Comparison of ENCODE assay signal across 1 cellular context in the genomic region with DNA sequence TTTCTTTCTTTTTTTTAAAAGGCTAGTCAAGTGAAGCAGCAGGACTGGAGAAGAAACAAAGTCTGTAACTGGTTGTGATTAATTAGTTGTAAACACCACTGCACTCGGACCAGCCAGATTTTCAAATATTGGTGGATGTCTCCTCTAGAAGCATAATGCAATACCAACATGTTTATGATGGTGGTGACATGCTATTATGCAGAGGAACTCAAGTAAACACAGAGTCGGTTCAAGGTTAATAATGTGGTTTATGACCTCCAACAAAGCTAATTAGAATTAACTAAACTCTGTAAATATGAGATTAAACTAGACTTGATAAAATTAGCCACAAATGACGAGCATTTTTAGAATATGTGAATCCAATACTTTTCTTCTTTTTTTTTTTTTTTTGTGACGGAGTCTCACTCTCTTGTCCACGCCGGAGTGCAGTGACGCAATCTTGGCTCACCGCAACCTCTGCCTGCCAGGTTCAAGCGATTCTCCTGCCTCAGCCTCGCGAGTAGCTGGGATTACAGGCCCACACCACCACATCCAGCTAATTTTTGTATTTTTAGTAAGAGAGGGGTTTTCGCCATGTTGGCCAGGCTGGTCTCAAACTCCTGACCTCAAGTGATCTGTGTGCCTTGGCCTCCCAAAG.
TF ChIP-seq lines count a peak whose summit lies in the region.

No MANE protein-coding gene starts in this region.

TF ChIP-seq in HepG2, 621 proteins besides CTCF, POLR2A, EP300 and RAD21 (continued from another document):
- TF ChIP-seq, protein P1, sequence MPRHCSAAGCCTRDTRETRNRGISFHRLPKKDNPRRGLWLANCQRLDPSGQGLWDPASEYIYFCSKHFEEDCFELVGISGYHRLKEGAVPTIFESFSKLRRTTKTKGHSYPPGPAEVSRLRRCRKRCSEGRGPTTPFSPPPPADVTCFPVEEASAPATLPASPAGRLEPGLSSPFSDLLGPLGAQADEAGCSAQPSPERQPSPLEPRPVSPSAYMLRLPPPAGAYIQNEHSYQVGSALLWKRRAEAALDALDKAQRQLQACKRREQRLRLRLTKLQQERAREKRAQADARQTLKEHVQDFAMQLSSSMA (CRISPR knock-in tag; IDR thresholded peaks at IDR 0.05), result no peak
- no peak for TF ChIP-seq PHB2 (IDR thresholded peaks at IDR 0.05; ENCODE audit: partially characterized antibody)
- TF ChIP-seq NAIF1 (CRISPR knock-in tag; IDR thresholded peaks at IDR 0.05; ENCODE audit: borderline replicate concordance), result no peak
- no peak for TF ChIP-seq HNRNPH1 (optimal IDR thresholded peaks at IDR 0.05; ENCODE audit: low read depth, low read length)
- TF ChIP-seq ZNF24 (IDR thresholded peaks at IDR 0.05), result no peak
- TF ChIP-seq ZGPAT (CRISPR knock-in tag; IDR thresholded peaks at IDR 0.05), result peak; percentile 29; the same call in 1 of the 2 replicates
- no peak for TF ChIP-seq CREB1 (IDR thresholded peaks at IDR 0.05)
- TF ChIP-seq CREB1 (CRISPR knock-in tag; IDR thresholded peaks at IDR 0.05), result 0 out of 2 replicates have a peak, but pooled peaks have one; percentile 36
- peak; percentile 87 for TF ChIP-seq ZNF121 (CRISPR knock-in tag; IDR thresholded peaks at IDR 0.05)
- TF ChIP-seq PLRG1 (conservative IDR thresholded peaks at IDR 0.05), result no peak
- 0 out of 2 replicates have a peak, but pooled peaks have one; percentile 55 for TF ChIP-seq POGZ (CRISPR knock-in tag; IDR thresholded peaks at IDR 0.05)
- TF ChIP-seq ZNF441 (CRISPR knock-in tag; IDR thresholded peaks at IDR 0.05; ENCODE audit: borderline replicate concordance), result no peak
- peak; percentile 59; the same call in 1 of the 2 replicates for TF ChIP-seq ZMYM2 (CRISPR knock-in tag; IDR thresholded peaks at IDR 0.05)
- peak; percentile 42; the same call in 1 of the 2 replicates for TF ChIP-seq FOXK1 (CRISPR knock-in tag; IDR thresholded peaks at IDR 0.05; ENCODE audit: borderline replicate concordance, low read depth)
- TF ChIP-seq, protein P2, sequence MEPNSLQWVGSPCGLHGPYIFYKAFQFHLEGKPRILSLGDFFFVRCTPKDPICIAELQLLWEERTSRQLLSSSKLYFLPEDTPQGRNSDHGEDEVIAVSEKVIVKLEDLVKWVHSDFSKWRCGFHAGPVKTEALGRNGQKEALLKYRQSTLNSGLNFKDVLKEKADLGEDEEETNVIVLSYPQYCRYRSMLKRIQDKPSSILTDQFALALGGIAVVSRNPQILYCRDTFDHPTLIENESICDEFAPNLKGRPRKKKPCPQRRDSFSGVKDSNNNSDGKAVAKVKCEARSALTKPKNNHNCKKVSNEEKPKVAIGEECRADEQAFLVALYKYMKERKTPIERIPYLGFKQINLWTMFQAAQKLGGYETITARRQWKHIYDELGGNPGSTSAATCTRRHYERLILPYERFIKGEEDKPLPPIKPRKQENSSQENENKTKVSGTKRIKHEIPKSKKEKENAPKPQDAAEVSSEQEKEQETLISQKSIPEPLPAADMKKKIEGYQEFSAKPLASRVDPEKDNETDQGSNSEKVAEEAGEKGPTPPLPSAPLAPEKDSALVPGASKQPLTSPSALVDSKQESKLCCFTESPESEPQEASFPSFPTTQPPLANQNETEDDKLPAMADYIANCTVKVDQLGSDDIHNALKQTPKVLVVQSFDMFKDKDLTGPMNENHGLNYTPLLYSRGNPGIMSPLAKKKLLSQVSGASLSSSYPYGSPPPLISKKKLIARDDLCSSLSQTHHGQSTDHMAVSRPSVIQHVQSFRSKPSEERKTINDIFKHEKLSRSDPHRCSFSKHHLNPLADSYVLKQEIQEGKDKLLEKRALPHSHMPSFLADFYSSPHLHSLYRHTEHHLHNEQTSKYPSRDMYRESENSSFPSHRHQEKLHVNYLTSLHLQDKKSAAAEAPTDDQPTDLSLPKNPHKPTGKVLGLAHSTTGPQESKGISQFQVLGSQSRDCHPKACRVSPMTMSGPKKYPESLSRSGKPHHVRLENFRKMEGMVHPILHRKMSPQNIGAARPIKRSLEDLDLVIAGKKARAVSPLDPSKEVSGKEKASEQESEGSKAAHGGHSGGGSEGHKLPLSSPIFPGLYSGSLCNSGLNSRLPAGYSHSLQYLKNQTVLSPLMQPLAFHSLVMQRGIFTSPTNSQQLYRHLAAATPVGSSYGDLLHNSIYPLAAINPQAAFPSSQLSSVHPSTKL (CRISPR knock-in tag; IDR thresholded peaks at IDR 0.05), result peak; percentile 42
- no peak for TF ChIP-seq ZNF567 (CRISPR knock-in tag; IDR thresholded peaks at IDR 0.05; ENCODE audit: borderline replicate concordance)
- 0 out of 2 replicates have a peak, but pooled peaks have one; percentile 5 for TF ChIP-seq RARA (CRISPR knock-in tag; IDR thresholded peaks at IDR 0.05)
- TF ChIP-seq ZBTB38 (CRISPR knock-in tag; IDR thresholded peaks at IDR 0.05), result peak; percentile 99
- TF ChIP-seq, protein P3, sequence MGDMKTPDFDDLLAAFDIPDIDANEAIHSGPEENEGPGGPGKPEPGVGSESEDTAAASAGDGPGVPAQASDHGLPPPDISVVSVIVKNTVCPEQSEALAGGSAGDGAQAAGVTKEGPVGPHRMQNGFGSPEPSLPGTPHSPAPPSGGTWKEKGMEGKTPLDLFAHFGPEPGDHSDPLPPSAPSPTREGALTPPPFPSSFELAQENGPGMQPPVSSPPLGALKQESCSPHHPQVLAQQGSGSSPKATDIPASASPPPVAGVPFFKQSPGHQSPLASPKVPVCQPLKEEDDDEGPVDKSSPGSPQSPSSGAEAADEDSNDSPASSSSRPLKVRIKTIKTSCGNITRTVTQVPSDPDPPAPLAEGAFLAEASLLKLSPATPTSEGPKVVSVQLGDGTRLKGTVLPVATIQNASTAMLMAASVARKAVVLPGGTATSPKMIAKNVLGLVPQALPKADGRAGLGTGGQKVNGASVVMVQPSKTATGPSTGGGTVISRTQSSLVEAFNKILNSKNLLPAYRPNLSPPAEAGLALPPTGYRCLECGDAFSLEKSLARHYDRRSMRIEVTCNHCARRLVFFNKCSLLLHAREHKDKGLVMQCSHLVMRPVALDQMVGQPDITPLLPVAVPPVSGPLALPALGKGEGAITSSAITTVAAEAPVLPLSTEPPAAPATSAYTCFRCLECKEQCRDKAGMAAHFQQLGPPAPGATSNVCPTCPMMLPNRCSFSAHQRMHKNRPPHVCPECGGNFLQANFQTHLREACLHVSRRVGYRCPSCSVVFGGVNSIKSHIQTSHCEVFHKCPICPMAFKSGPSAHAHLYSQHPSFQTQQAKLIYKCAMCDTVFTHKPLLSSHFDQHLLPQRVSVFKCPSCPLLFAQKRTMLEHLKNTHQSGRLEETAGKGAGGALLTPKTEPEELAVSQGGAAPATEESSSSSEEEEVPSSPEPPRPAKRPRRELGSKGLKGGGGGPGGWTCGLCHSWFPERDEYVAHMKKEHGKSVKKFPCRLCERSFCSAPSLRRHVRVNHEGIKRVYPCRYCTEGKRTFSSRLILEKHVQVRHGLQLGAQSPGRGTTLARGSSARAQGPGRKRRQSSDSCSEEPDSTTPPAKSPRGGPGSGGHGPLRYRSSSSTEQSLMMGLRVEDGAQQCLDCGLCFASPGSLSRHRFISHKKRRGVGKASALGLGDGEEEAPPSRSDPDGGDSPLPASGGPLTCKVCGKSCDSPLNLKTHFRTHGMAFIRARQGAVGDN (CRISPR knock-in tag; IDR thresholded peaks at IDR 0.05), result peak; percentile 40
- no peak for TF ChIP-seq HNF1B (CRISPR knock-in tag; IDR thresholded peaks at IDR 0.05)
- no peak for TF ChIP-seq AHR (CRISPR knock-in tag; IDR thresholded peaks at IDR 0.05)
- peak in 1 of 2 experiments; percentile 42; a peak in 1 of 4 replicates for TF ChIP-seq NR2F1 (CRISPR knock-in tag; IDR thresholded peaks at IDR 0.05)
- peak; percentile 71 for TF ChIP-seq CEBPG (CRISPR knock-in tag; IDR thresholded peaks at IDR 0.05)
- no peak for TF ChIP-seq ETV5 (CRISPR knock-in tag; IDR thresholded peaks at IDR 0.05; ENCODE audit: borderline replicate concordance)
- TF ChIP-seq ZNF549 (CRISPR knock-in tag; IDR thresholded peaks at IDR 0.05), result no peak
- no peak for TF ChIP-seq SAFB2 (CRISPR knock-in tag; IDR thresholded peaks at IDR 0.05; ENCODE audit: borderline replicate concordance, low read depth)
- peak; percentile 72 for TF ChIP-seq ZNF770 (CRISPR knock-in tag; IDR thresholded peaks at IDR 0.05)
- TF ChIP-seq POLR2AphosphoS5 (IDR thresholded peaks at IDR 0.05; ENCODE audit: low read depth, low read length), result no peak
- no peak for TF ChIP-seq GLI4 (CRISPR knock-in tag; IDR thresholded peaks at IDR 0.05; ENCODE audit: borderline replicate concordance)
- TF ChIP-seq ZNF775 (CRISPR knock-in tag; IDR thresholded peaks at IDR 0.05; ENCODE audit: borderline replicate concordance), result no peak
- no peak for TF ChIP-seq CREM (IDR thresholded peaks at IDR 0.05)
- TF ChIP-seq CREM (CRISPR knock-in tag; IDR thresholded peaks at IDR 0.05), result no peak
- no peak for TF ChIP-seq MEIS2 (CRISPR knock-in tag; IDR thresholded peaks at IDR 0.05)
- TF ChIP-seq BORCS8-MEF2B (CRISPR knock-in tag; IDR thresholded peaks at IDR 0.05), result no peak
- 0 out of 2 replicates have a peak, but pooled peaks have one; percentile 22 for TF ChIP-seq FOXJ3 (CRISPR knock-in tag; IDR thresholded peaks at IDR 0.05; ENCODE audit: borderline replicate concordance)
- no peak for TF ChIP-seq ZNF75D (CRISPR knock-in tag; IDR thresholded peaks at IDR 0.05; ENCODE audit: borderline replicate concordance)
- no peak for TF ChIP-seq ZNF563 (CRISPR knock-in tag; IDR thresholded peaks at IDR 0.05)
- TF ChIP-seq ZNF329 (CRISPR knock-in tag; IDR thresholded peaks at IDR 0.05; ENCODE audit: low read depth), result no peak
- no peak for TF ChIP-seq FOXP1 (IDR thresholded peaks at IDR 0.05)
- peak; percentile 66; the same call in 1 of the 2 replicates for TF ChIP-seq FOXP1 (CRISPR knock-in tag; IDR thresholded peaks at IDR 0.05)
- TF ChIP-seq FOXA1 (IDR thresholded peaks at IDR 0.05), result no peak
- TF ChIP-seq FOXA1 (CRISPR knock-in tag; IDR thresholded peaks at IDR 0.05), result no peak
